1 cellular context compared by ENCODE assay signal in genomic region chr2:66839551-66840320, GRCh38.
TF ChIP-seq lines count a peak whose summit lies in the region.

No MANE protein-coding gene starts in this region.

TF ChIP-seq in IMR-90, 13 proteins besides CTCF, POLR2A, EP300 and RAD21 (continued from another document):
- TF ChIP-seq MAFK (IDR thresholded peaks at IDR 0.05; ENCODE audit: low read depth, low read length) (peak; percentile 35; the same call in 1 of the 2 replicates), SMC3 (IDR thresholded peaks at IDR 0.05; ENCODE audit: low read depth, low read length) (peak; percentile 37; the same call in 1 of the 2 replicates), BHLHE40 (IDR thresholded peaks at IDR 0.05; ENCODE audit: low read depth, low read length) (peak; percentile 81), ELK1 (IDR thresholded peaks at IDR 0.05; ENCODE audit: borderline replicate concordance, low read depth, low read length) (no peak), RCOR1 (IDR thresholded peaks at IDR 0.05; ENCODE audit: insufficient replicate concordance, low read length) (no peak), CEBPB (IDR thresholded peaks at IDR 0.05; ENCODE audit: low read depth, low read length) (no peak), MXI1 (IDR thresholded peaks at IDR 0.05; ENCODE audit: borderline replicate concordance, low read depth, low read length) (no peak), CHD1 (IDR thresholded peaks at IDR 0.05; ENCODE audit: low read depth, low read length) (no peak), USF2 (IDR thresholded peaks at IDR 0.05; ENCODE audit: low read depth, low read length) (no peak), RFX5 (IDR thresholded peaks at IDR 0.05; ENCODE audit: low read depth, low read length) (no peak; the same call in 1 of the 2 replicates), MAZ (IDR thresholded peaks at IDR 0.05; ENCODE audit: borderline replicate concordance, low read depth, low read length) (no peak), FOS (IDR thresholded peaks at IDR 0.05; ENCODE audit: low read depth, low read length) (peak; percentile 90)
TF ChIP-seq in IMR-90: peak in this region for 4.
